In genomic region chr14:89543420-89543790, GRCh38 we compare ENCODE assay signal across 14 cellular contexts.
DNase-seq lines count a peak whose midpoint lies in the region; ATAC-seq and TF ChIP-seq lines count a peak whose summit lies in the region.
"Had no signal": no experiment of that assay in that cellular context is flagged by ENCODE, and none has a peak within 500 bp of the region (broad histone marks: within the 10 kb centered on the region; RNA-seq: fewer than 3 reads in every experiment).

No MANE protein-coding gene starts in this region.

- WGBS in H9 (ENCODE audit: extremely low coverage, insufficient read length, low lambda C conversion rate), result no CpG with 5 or more reads among the region's 7 CpGs
- 9 to 23% methylated on average over 7 of the region's 7 CpGs for WGBS in body of pancreas, 2 donors
- no CpG with 5 or more reads among the region's 7 CpGs for WGBS in trophoblast cell (ENCODE audit: extremely low coverage, insufficient coverage, insufficient read length)

- no peak overlapping the region for H3K18ac ChIP-seq in H9 (ENCODE audit: insufficient read length, low read depth, low read length)
- H3K18ac ChIP-seq in trophoblast cell (ENCODE audit: low read length), result no peak overlapping the region

- no peak overlapping the region for H4K12ac ChIP-seq in trophoblast cell (ENCODE audit: low read depth, low read length)

- no peak overlapping the region for H3T11ph ChIP-seq in H9 (ENCODE audit: low read length)

- H3K4me3 ChIP-seq in body of pancreas (no peak overlapping the region), trophoblast cell (ENCODE audit: low read depth, low read length) (no peak overlapping the region), ascending aorta (no peak overlapping the region)
- H3K4me3 ChIP-seq: hepatocyte, spleen, upper lobe of left lung had no signal

- H3K9me3 Mint-ChIP-seq in H9 (no peaks in the 10 kb centered on the region), immature natural killer cell (no peaks in the 10 kb centered on the region)
- H3K9me3 Mint-ChIP-seq: activated naive CD8-positive, alpha-beta T cell treated with anti-CD3 and anti-CD28 coated beads, Interleukin-2, amount 50 U/mL, for 24 hours had no signal

- H3K14ac ChIP-seq in H9 (ENCODE audit: insufficient read depth, low read length) (no peak overlapping the region), trophoblast cell (ENCODE audit: low read length) (no peak overlapping the region)

- H3K79me2 ChIP-seq in H9 (ENCODE audit: insufficient read depth, low read length), result peaks cover 2% of the 10 kb centered on the region; the same call in 1 of the 2 replicates
- peaks cover 1% of the 10 kb centered on the region for H3K79me2 ChIP-seq in trophoblast cell (ENCODE audit: control insufficient read depth, insufficient read depth, low read length, poor library complexity)

- H3K27ac ChIP-seq in H9 (ENCODE audit: insufficient read length, low read depth, low read length), result no peak overlapping the region
- no peak overlapping the region for H3K27ac ChIP-seq in body of pancreas
- H3K27ac ChIP-seq in trophoblast cell (ENCODE audit: low read depth, low read length), result no peak overlapping the region
- H3K27ac ChIP-seq in ascending aorta, result no peak overlapping the region
- H3K27ac ChIP-seq: hepatocyte, spleen had no signal

- H3K4me1 ChIP-seq in H9 (ENCODE audit: insufficient read depth, low read length) (peaks cover 2% of the 10 kb centered on the region; the same call in 1 of the 2 replicates), body of pancreas (peaks cover 8% of the 10 kb centered on the region), trophoblast cell (ENCODE audit: control insufficient read depth in 1 of 2, insufficient read depth in 2 of 2, low read length in 2 of 2) (peaks cover 4 to 17% of the 10 kb centered on the region in 2 experiments), ascending aorta (peaks cover 0 to 2% of the 10 kb centered on the region in 2 donors)

- no peaks in the 10 kb centered on the region for H3K36me3 ChIP-seq in body of pancreas (replicated peaks in 1 of 2; ENCODE audit: insufficient read depth in 1 of 2, low read depth in 2 of 2)
- no peaks in the 10 kb centered on the region for H3K36me3 ChIP-seq in trophoblast cell (ENCODE audit: control insufficient read depth in 1 of 2, insufficient read depth in 2 of 2, low read length in 2 of 2)
- H3K36me3 ChIP-seq in ascending aorta, result no peaks in the 10 kb centered on the region
- H3K36me3 ChIP-seq: upper lobe of left lung had no signal

- H3K9me3 ChIP-seq in H9 (ENCODE audit: control insufficient read depth, low read depth, low read length) (no peaks in the 10 kb centered on the region), body of pancreas (no peaks in the 10 kb centered on the region), trophoblast cell (ENCODE audit: insufficient read depth, low read depth, low read length) (no peaks in the 10 kb centered on the region), ascending aorta (no peaks in the 10 kb centered on the region)
- H3K9me3 ChIP-seq: spleen, upper lobe of left lung had no signal

- peak overlapping the region in 2 of 3 experiments; percentile 2 to 10; a peak in 2 of 7 replicates for H3K27ac Mint-ChIP-seq in H9
- H3K27ac Mint-ChIP-seq in immature natural killer cell, result peak overlapping the region; percentile 26 to 81 (median 60)
- H3K27ac Mint-ChIP-seq: activated naive CD8-positive, alpha-beta T cell treated with anti-CD3 and anti-CD28 coated beads, Interleukin-2, amount 50 U/mL, for 24 hours had no signal

- no peak overlapping the region for H4K5ac ChIP-seq in H9 (ENCODE audit: insufficient read length, low read depth, low read length)

- H2BK120ac ChIP-seq in H9 (ENCODE audit: low read depth, low read length, poor library complexity, severe bottlenecking), result no peak overlapping the region
- H2BK120ac ChIP-seq in trophoblast cell (ENCODE audit: insufficient read depth, low read length, poor library complexity), result no peak overlapping the region

- H3K27me3 Mint-ChIP-seq in H9 (ENCODE audit: low read depth), result no peaks in the 10 kb centered on the region
- H3K27me3 Mint-ChIP-seq in immature natural killer cell (ENCODE audit: low read depth in 3 of 3), result peaks cover 2% of the 10 kb centered on the region in 3 donors
- H3K27me3 Mint-ChIP-seq: activated naive CD8-positive, alpha-beta T cell treated with anti-CD3 and anti-CD28 coated beads, Interleukin-2, amount 50 U/mL, for 24 hours had no signal

- H3K23me2 ChIP-seq in H9 (ENCODE audit: insufficient read length, low read depth, low read length, poor library complexity, severe bottlenecking), result no peaks in the 10 kb centered on the region

- H3K79me1 ChIP-seq in H9 (ENCODE audit: insufficient read depth, low read depth, low read length, poor library complexity, severe bottlenecking) (no peaks in the 10 kb centered on the region), trophoblast cell (ENCODE audit: low read length) (peaks cover 9% of the 10 kb centered on the region)

- H3K4ac ChIP-seq in H9 (ENCODE audit: low read depth, low read length) (no peak overlapping the region), trophoblast cell (ENCODE audit: low read depth, low read length) (no peak overlapping the region)

- peaks cover 2 to 5% (median 3%) of the 10 kb centered on the region in 3 experiments; a peak in 5 of 7 replicates for H3K36me3 Mint-ChIP-seq in H9 (ENCODE audit: insufficient read depth in 1 of 3, low read depth in 3 of 3)
- H3K36me3 Mint-ChIP-seq in immature natural killer cell, result peaks cover 0 to 9% (median 0%) of the 10 kb centered on the region in 3 donors

- H3K27me3 ChIP-seq in H9 (ENCODE audit: insufficient read depth, low read length) (no peaks in the 10 kb centered on the region), body of pancreas (no peaks in the 10 kb centered on the region), trophoblast cell (ENCODE audit: insufficient read depth, low read length) (no peaks in the 10 kb centered on the region), ascending aorta (no peaks in the 10 kb centered on the region)
- H3K27me3 ChIP-seq: hepatocyte, spleen, upper lobe of left lung had no signal

- no peak overlapping the region for H2BK15ac ChIP-seq in H9 (ENCODE audit: low read depth, low read length)

- no peak overlapping the region for H3K9ac ChIP-seq in H9 (ENCODE audit: extremely low read depth, insufficient read length, low read length)
- no peak overlapping the region for H3K9ac ChIP-seq in trophoblast cell (ENCODE audit: low read length)

- H3K23ac ChIP-seq in H9 (ENCODE audit: insufficient read length, low read depth, low read length), result no peak overlapping the region
- H3K23ac ChIP-seq in trophoblast cell (ENCODE audit: low read length), result no peak overlapping the region

- no peak overlapping the region for H2BK20ac ChIP-seq in H9 (ENCODE audit: low read depth, low read length, poor library complexity, severe bottlenecking)

- H4K8ac ChIP-seq in H9 (replicated peaks; ENCODE audit: insufficient read length, low read depth, low read length), result no peak overlapping the region
- no peak overlapping the region for H4K8ac ChIP-seq in trophoblast cell (ENCODE audit: low read depth, low read length)

- H2BK12ac ChIP-seq in H9 (ENCODE audit: insufficient read length, low read depth, low read length) (no peak overlapping the region), trophoblast cell (ENCODE audit: low read length) (no peak overlapping the region)

- TF ChIP-seq CTCF in H9 (conservative IDR thresholded peaks at IDR 0.05) (no peak), body of pancreas (IDR thresholded peaks at IDR 0.05) (no peak), ascending aorta (IDR thresholded peaks at IDR 0.05) (no peak)

- H3K4me3 Mint-ChIP-seq in H9 (no peak overlapping the region), immature natural killer cell (no peak overlapping the region)
- H3K4me3 Mint-ChIP-seq: activated naive CD8-positive, alpha-beta T cell treated with anti-CD3 and anti-CD28 coated beads, Interleukin-2, amount 50 U/mL, for 24 hours had no signal

- H4K91ac ChIP-seq in H9 (ENCODE audit: insufficient read length, low read depth, low read length) (no peak overlapping the region), trophoblast cell (ENCODE audit: low read depth, low read length) (peak overlapping the region; percentile 57)

- intact Hi-C loops in body of pancreas (cut with DNase I), result no loop called here
- intact Hi-C loops in ascending aorta (cut with DNase I), result loop anchor here (5.0 kb wide), 1 partner anchor 46 kb away; no protein-coding TSS in a partner anchor

- no peak for TF ChIP-seq POLR2A in body of pancreas (IDR thresholded peaks at IDR 0.05)

- no peaks in the 10 kb centered on the region for H4K20me1 ChIP-seq in H9 (ENCODE audit: control insufficient read depth, insufficient read depth, insufficient read length)

- no peak for DNase-seq in H9
- peak; percentile 61 to 76 (median 64) for DNase-seq in body of pancreas
- DNase-seq in immature natural killer cell, result no peak
- DNase-seq in trophoblast cell, result no peak
- no peak for DNase-seq in COR-L47 (lab: John Stamatoyannopoulos, UW)
- DNase-seq in EL, result no peak
- DNase-seq in ascending aorta (ENCODE audit: low spot score in 2 of 2), result no peak
- DNase-seq: activated naive CD8-positive, alpha-beta T cell treated with anti-CD3 and anti-CD28 coated beads, Interleukin-2, amount 50 U/mL, for 24 hours; mesenchymal stem cell; NCI-H446 treated with DMSO at 0.1 percent for 48 hours; spleen; upper lobe of left lung had no signal

- peaks cover 35 to 47% of the 10 kb centered on the region in 2 experiments for H3K4me1 Mint-ChIP-seq in H9
- peaks cover 52 to 64% of the 10 kb centered on the region in 2 donors for H3K4me1 Mint-ChIP-seq in immature natural killer cell

- peak; percentile 79 for ATAC-seq in body of pancreas
- no peak for ATAC-seq in GM18502 (IDR thresholded peaks at IDR 0.05; ENCODE audit: poor library complexity, unreplicated experiment)
- ATAC-seq: activated naive CD8-positive, alpha-beta T cell treated with anti-CD3 and anti-CD28 coated beads, Interleukin-2, amount 50 U/mL, for 24 hours had no signal

- H2AFZ ChIP-seq in H9 (ENCODE audit: low read length) (no peak overlapping the region), trophoblast cell (ENCODE audit: insufficient read depth, low read length, poor library complexity) (no peak overlapping the region)
- H2AFZ ChIP-seq: hepatocyte had no signal

- H3K4me2 ChIP-seq in H9 (ENCODE audit: insufficient read depth, insufficient read length, low read length) (no peak overlapping the region), trophoblast cell (ENCODE audit: low read length) (no peak overlapping the region)
- H3K4me2 ChIP-seq: hepatocyte had no signal

- no peak overlapping the region for H3K56ac ChIP-seq in H9 (ENCODE audit: insufficient read length, low read depth, low read length)

- H2AK5ac ChIP-seq in H9 (ENCODE audit: insufficient read length, low read length), result no peak overlapping the region
- H2AK5ac ChIP-seq in trophoblast cell (ENCODE audit: low read length), result no peak overlapping the region

- H2BK5ac ChIP-seq in H9 (ENCODE audit: insufficient read length, low read length), result no peak overlapping the region
- H2BK5ac ChIP-seq in trophoblast cell (ENCODE audit: low read depth, low read length, poor library complexity), result no peak overlapping the region

Comparison
In these comparisons a context has a peak if more than half of its experiments do, and no peak if none do; other contexts are left out.
1. DNase-seq: peak in body of pancreas (4 of 4); none in H9 (single experiment), immature natural killer cell (0 of 3), trophoblast cell (0 of 2), COR-L47 (single experiment), EL (single experiment) and ascending aorta (0 of 2).